ENCODE assay signal across 7 cellular contexts in the genomic region with DNA sequence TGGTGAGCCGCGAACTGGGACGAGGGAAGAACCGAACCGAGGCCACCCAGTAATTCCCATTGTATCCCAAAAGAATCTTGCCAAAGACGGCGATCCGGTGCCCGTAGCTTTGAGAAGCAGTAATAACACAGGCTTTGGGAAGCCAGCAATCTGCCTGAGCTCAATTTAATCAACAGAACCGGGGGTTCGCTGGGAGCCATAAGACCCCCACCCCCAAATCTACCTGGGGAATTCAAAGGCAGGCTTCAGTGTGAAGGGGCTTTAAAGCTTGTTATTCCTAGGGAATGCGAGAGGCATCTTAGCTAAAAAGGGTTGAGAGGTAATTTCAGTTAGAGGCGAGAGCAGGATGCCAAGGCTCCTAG. TPM values are rescaled to one million over a fixed set of nuclear protein-coding genes. Genes with fewer than 3 reads are reported as not detected.
DNase-seq lines count a peak whose midpoint lies in the region; ATAC-seq and TF ChIP-seq lines count a peak whose summit lies in the region.
"Not testable (repeated sequence)": the region's sequence is repeated elsewhere in the genome, so short reads cannot be mapped to it uniquely, and the experiment has no call there.

No MANE protein-coding gene starts in this region.

- 90 to 96% methylated on average over 13 of the region's 13 CpGs for WGBS in sigmoid colon, 2 donors

- not testable (repeated sequence) for H3K27ac ChIP-seq in CD4-positive, alpha-beta memory T cell (ENCODE audit: low read depth, low read length)
- H3K27ac ChIP-seq in sigmoid colon = peak overlapping the region in 3 of 4 donors; percentile 80 to 87 (median 87)

- H3K36me3 ChIP-seq in CD4-positive, alpha-beta memory T cell (ENCODE audit: insufficient read depth, low read length); sigmoid colon: not testable (repeated sequence)

- H3K9me3 ChIP-seq in CD4-positive, alpha-beta memory T cell (ENCODE audit: control insufficient read depth in 1 of 2, low read length in 2 of 2); sigmoid colon: not testable (repeated sequence)

- intact Hi-C loops in CD4-positive, alpha-beta memory T cell (cut with micrococcal nuclease) = not testable (repeated sequence)
- intact Hi-C loops in activated CD4-positive, alpha-beta T cell treated with anti-CD3 and anti-CD28 coated beads, Interleukin-2, amount 10 ng/mL, durations not matched to agents 24 days and 14 days (cut with micrococcal nuclease) = loop anchor here (2.0 to 10.0 kb wide), 2 partner anchors 63 to 485 kb away; a partner anchor contains a TSS
- intact Hi-C loops in sigmoid colon (cut with DNase I) = loop anchor here (5.0 to 10.0 kb wide), 2 partner anchors 37 to 285 kb away; no protein-coding TSS in a partner anchor

- TF ChIP-seq POLR2A in sigmoid colon (IDR thresholded peaks at IDR 0.05) = not testable (repeated sequence)

- CTCF ChIA-PET in CD4-positive, alpha-beta memory T cell (lab: Charles Lee; ENCODE audit: partially characterized antibody) = interaction anchor here (0.6 to 13.6 kb wide), 9 partner anchors 13 to 102 kb away, joined by 4 to 388 read pairs (median 12); no protein-coding TSS in a partner anchor

- peaks cover 0 to 13% of the 10 kb centered on the region in 2 donors for H3K36me3 Mint-ChIP-seq in CD4-positive, alpha-beta memory T cell
- H3K36me3 Mint-ChIP-seq in IgD-negative memory B cell; endothelial cell (ENCODE audit: low read depth, unreplicated experiment); mesothelial cell of epicardium: not testable (repeated sequence)
- peaks cover 34% of the 10 kb centered on the region for H3K36me3 Mint-ChIP-seq in activated CD4-positive, alpha-beta T cell treated with anti-CD3 and anti-CD28 coated beads, Interleukin-2, amount 10 ng/mL, durations not matched to agents 24 days and 14 days (ENCODE audit: low read depth)
- peaks cover 35 to 38% of the 10 kb centered on the region in 2 donors for H3K36me3 Mint-ChIP-seq in activated naive CD4-positive, alpha-beta T cell treated with anti-CD3 and anti-CD28 coated beads, Interleukin-2, amount 50 U/mL, for 72 hours

- H3K4me3 Mint-ChIP-seq in CD4-positive, alpha-beta memory T cell = peak overlapping the region; percentile 27 to 70 (median 55)
- H3K4me3 Mint-ChIP-seq in IgD-negative memory B cell = peak overlapping the region; percentile 30 to 75 (median 68)
- peak overlapping the region; percentile 40 for H3K4me3 Mint-ChIP-seq in activated CD4-positive, alpha-beta T cell treated with anti-CD3 and anti-CD28 coated beads, Interleukin-2, amount 10 ng/mL, durations not matched to agents 24 days and 14 days
- H3K4me3 Mint-ChIP-seq in endothelial cell (ENCODE audit: unreplicated experiment) = peak overlapping the region; percentile 71
- H3K4me3 Mint-ChIP-seq in mesothelial cell of epicardium = peak overlapping the region; percentile 50

- peaks cover 32% of the 10 kb centered on the region for H3K4me1 ChIP-seq in CD4-positive, alpha-beta memory T cell (ENCODE audit: insufficient read depth, low read length)
- H3K4me1 ChIP-seq in sigmoid colon = peaks cover 0 to 45% (median 33%) of the 10 kb centered on the region in 4 donors

- not testable (repeated sequence) for H3K27me3 ChIP-seq in CD4-positive, alpha-beta memory T cell (ENCODE audit: insufficient read depth, low read length)
- H3K27me3 ChIP-seq in sigmoid colon = peaks cover 0 to 24% (median 0%) of the 10 kb centered on the region in 3 donors

- H3K27me3 Mint-ChIP-seq in CD4-positive, alpha-beta memory T cell; IgD-negative memory B cell; activated CD4-positive, alpha-beta T cell treated with anti-CD3 and anti-CD28 coated beads, Interleukin-2, amount 10 ng/mL, durations not matched to agents 24 days and 14 days: not testable (repeated sequence)
- H3K27me3 Mint-ChIP-seq in endothelial cell (ENCODE audit: unreplicated experiment) (peaks cover 16% of the 10 kb centered on the region), mesothelial cell of epicardium (ENCODE audit: low read depth) (peaks cover 25% of the 10 kb centered on the region)

- peaks cover 25 to 60% (median 43%) of the 10 kb centered on the region in 4 donors for H3K4me1 Mint-ChIP-seq in CD4-positive, alpha-beta memory T cell
- H3K4me1 Mint-ChIP-seq in IgD-negative memory B cell = peaks cover 17 to 23% (median 22%) of the 10 kb centered on the region in 3 donors
- peaks cover 53% of the 10 kb centered on the region for H3K4me1 Mint-ChIP-seq in activated CD4-positive, alpha-beta T cell treated with anti-CD3 and anti-CD28 coated beads, Interleukin-2, amount 10 ng/mL, durations not matched to agents 24 days and 14 days
- H3K4me1 Mint-ChIP-seq in endothelial cell (ENCODE audit: unreplicated experiment) = not testable (repeated sequence)
- peaks cover 60% of the 10 kb centered on the region for H3K4me1 Mint-ChIP-seq in mesothelial cell of epicardium

- not testable (repeated sequence) for TF ChIP-seq CTCF in endothelial cell (IDR thresholded peaks at IDR 0.05; ENCODE audit: unreplicated experiment); mesothelial cell of epicardium (IDR thresholded peaks at IDR 0.05; ENCODE audit: unreplicated experiment); sigmoid colon (IDR thresholded peaks at IDR 0.05)

- H3K4me3 ChIP-seq in CD4-positive, alpha-beta memory T cell (ENCODE audit: low read length in 2 of 2); sigmoid colon: not testable (repeated sequence)

- DNase-seq in CD4-positive, alpha-beta memory T cell; activated CD4-positive, alpha-beta T cell treated with anti-CD3 and anti-CD28 coated beads, Interleukin-2, amount 10 ng/mL, durations not matched to agents 24 days and 14 days; activated naive CD4-positive, alpha-beta T cell treated with anti-CD3 and anti-CD28 coated beads, Interleukin-2, amount 50 U/mL, for 72 hours (ENCODE audit: low spot score in 2 of 2); endothelial cell (ENCODE audit: low spot score); mesothelial cell of epicardium (ENCODE audit: low spot score in 2 of 2, unreplicated experiment in 2 of 2); sigmoid colon: not testable (repeated sequence)

- peak overlapping the region in 6 of 7 donors; percentile 42 to 86 (median 61) for H3K27ac Mint-ChIP-seq in CD4-positive, alpha-beta memory T cell
- H3K27ac Mint-ChIP-seq in IgD-negative memory B cell (peak overlapping the region in 2 of 3 donors; percentile 71 to 88), mesothelial cell of epicardium (peak overlapping the region; percentile 95)
- peak overlapping the region; percentile 85 for H3K27ac Mint-ChIP-seq in activated CD4-positive, alpha-beta T cell treated with anti-CD3 and anti-CD28 coated beads, Interleukin-2, amount 10 ng/mL, durations not matched to agents 24 days and 14 days
- H3K27ac Mint-ChIP-seq in activated naive CD4-positive, alpha-beta T cell treated with anti-CD3 and anti-CD28 coated beads, Interleukin-2, amount 50 U/mL, for 72 hours = peak overlapping the region; percentile 87 to 99
- not testable (repeated sequence) for H3K27ac Mint-ChIP-seq in endothelial cell (ENCODE audit: unreplicated experiment)

- ATAC-seq in activated naive CD4-positive, alpha-beta T cell treated with anti-CD3 and anti-CD28 coated beads, Interleukin-2, amount 50 U/mL, for 72 hours = not testable (repeated sequence)

- not testable (repeated sequence) for H3K9me3 Mint-ChIP-seq in CD4-positive, alpha-beta memory T cell; IgD-negative memory B cell; activated CD4-positive, alpha-beta T cell treated with anti-CD3 and anti-CD28 coated beads, Interleukin-2, amount 10 ng/mL, durations not matched to agents 24 days and 14 days; activated naive CD4-positive, alpha-beta T cell treated with anti-CD3 and anti-CD28 coated beads, Interleukin-2, amount 50 U/mL, for 72 hours; endothelial cell (ENCODE audit: unreplicated experiment); mesothelial cell of epicardium

- POLR2A ChIA-PET in CD4-positive, alpha-beta memory T cell (lab: Charles Lee; ENCODE audit: partially characterized antibody) = interaction anchor here (1.3 to 7.9 kb wide), 4 partner anchors 14 to 90 kb away, joined by 6 to 94 read pairs (median 82); no protein-coding TSS in a partner anchor

- TF ChIP-seq EP300 in sigmoid colon (IDR thresholded peaks at IDR 0.05) = not testable (repeated sequence)

RNA-seq across cellular contexts. Expression of a gene that starts 0.7 kb away (rescaled TPM):
- 10 to 100 TPM; 12.0 to 13.5 TPM for total RNA-seq in CD4-positive, alpha-beta memory T cell
- 1 to 10 TPM; 3.5 to 6.4 TPM for polyA plus RNA-seq in CD4-positive, alpha-beta memory T cell
- 6.9 TPM for polyA plus RNA-seq in IgD-negative memory B cell
- 408 and 410 TPM in 2 replicates for total RNA-seq in activated CD4-positive, alpha-beta T cell treated with anti-CD3 and anti-CD28 coated beads, Interleukin-2, amount 10 ng/mL, durations not matched to agents 24 days and 14 days
- 100 to 1,000 TPM; 112 to 197 TPM for total RNA-seq in activated naive CD4-positive, alpha-beta T cell treated with anti-CD3 and anti-CD28 coated beads, Interleukin-2, amount 50 U/mL, for 72 hours
- 18.8 TPM for total RNA-seq in endothelial cell (ENCODE audit: unreplicated experiment)
- total RNA-seq in mesothelial cell of epicardium = 64.7 to 70.0 TPM (median 69.4 TPM) in 3 replicates
- total RNA-seq in sigmoid colon = 1 to 10 TPM; 2.9 to 8.1 (median 3.6) TPM
- 10 to 100 TPM in 1 of 3 donors, 1 to 10 TPM in 1, under 1 TPM in 1; 0.60 to 44.5 (median 1.2) TPM for polyA plus RNA-seq in sigmoid colon
